ENCODE assay signal across 1 cellular context in genomic region chr11:94823127-94823732, GRCh38.
TF ChIP-seq lines count a peak whose summit lies in the region.

No MANE protein-coding gene starts in this region.

TF ChIP-seq in HepG2, 621 proteins besides CTCF, POLR2A, EP300 and RAD21:
- no peak for TF ChIP-seq TGIF2 (CRISPR knock-in tag; IDR thresholded peaks at IDR 0.05)
- no peak for TF ChIP-seq TCF7 (IDR thresholded peaks at IDR 0.05; ENCODE audit: low read depth)
- no peak for TF ChIP-seq CSRNP2 (CRISPR knock-in tag; conservative IDR thresholded peaks at IDR 0.05; ENCODE audit: low read depth)
- TF ChIP-seq WIZ (CRISPR knock-in tag; IDR thresholded peaks at IDR 0.05) = no peak
- no peak for TF ChIP-seq KDM2A (CRISPR knock-in tag; IDR thresholded peaks at IDR 0.05; ENCODE audit: borderline replicate concordance, low read depth)
- no peak for TF ChIP-seq LRRFIP1 (CRISPR knock-in tag; conservative IDR thresholded peaks at IDR 0.05)
- TF ChIP-seq MIER3 (CRISPR knock-in tag; IDR thresholded peaks at IDR 0.05; ENCODE audit: borderline replicate concordance) = no peak
- TF ChIP-seq HHEX (CRISPR knock-in tag; IDR thresholded peaks at IDR 0.05) = no peak
- no peak for TF ChIP-seq ZSCAN31 (CRISPR knock-in tag; IDR thresholded peaks at IDR 0.05; ENCODE audit: low read depth)
- peak; percentile 93 for TF ChIP-seq MAFF (IDR thresholded peaks at IDR 0.05; ENCODE audit: low read depth, low read length)
- no peak for TF ChIP-seq ATF2 (CRISPR knock-in tag; IDR thresholded peaks at IDR 0.05)
- TF ChIP-seq MED8 (CRISPR knock-in tag; IDR thresholded peaks at IDR 0.05; ENCODE audit: insufficient replicate concordance) = no peak
- TF ChIP-seq MAFK (conservative IDR thresholded peaks at IDR 0.05 in 1 of 2, IDR thresholded peaks at IDR 0.05 in 1 of 2; ENCODE audit: low read length in 2 of 2) = peak; percentile 92 to 96
- TF ChIP-seq ZSCAN25 (CRISPR knock-in tag; IDR thresholded peaks at IDR 0.05) = no peak
